21 cellular contexts compared by ENCODE assay signal in the genomic region with DNA sequence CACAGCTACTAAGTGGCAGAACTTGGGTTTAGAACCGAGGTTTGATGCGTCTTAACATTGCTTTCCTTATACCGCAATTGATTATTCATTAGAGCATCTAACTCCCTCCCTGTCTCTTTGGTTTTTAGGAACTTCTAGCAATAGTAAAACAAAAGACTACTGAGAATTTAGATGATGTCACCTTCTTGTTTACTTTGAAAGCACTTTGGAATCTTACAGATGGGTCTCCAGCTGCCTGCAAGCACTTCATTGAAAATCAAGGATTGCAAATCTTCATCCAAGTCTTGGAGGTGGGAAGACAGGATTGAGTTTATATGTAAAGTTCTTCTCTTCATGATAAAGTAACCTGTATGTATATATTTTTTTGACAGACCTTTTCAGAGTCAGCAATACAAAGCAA. TPM values are rescaled to one million over a fixed set of nuclear protein-coding genes. Genes with fewer than 3 reads are reported as not detected.
"Had no signal": no experiment of that assay in that cellular context is flagged by ENCODE, and none has a peak within 500 bp of the region (broad histone marks: within the 10 kb centered on the region; RNA-seq: fewer than 3 reads in every experiment).

No MANE protein-coding gene starts in this region.

- H3K4me1 ChIP-seq: body of pancreas, gastrocnemius medialis, parathyroid adenoma, right lobe of liver, testis, upper lobe of right lung had no signal

- H3K27ac ChIP-seq: body of pancreas, dorsolateral prefrontal cortex, gastrocnemius medialis, parathyroid adenoma, right lobe of liver, testis, upper lobe of right lung, WERI-Rb-1 had no signal

- H3K9me3 ChIP-seq: body of pancreas, gastrocnemius medialis, right lobe of liver, testis, upper lobe of right lung had no signal

- H3K36me3 ChIP-seq: gastrocnemius medialis, right lobe of liver, upper lobe of right lung, WERI-Rb-1 had no signal

- ATAC-seq: body of pancreas; gastrocnemius medialis; naive thymus-derived CD8-positive, alpha-beta T cell; upper lobe of right lung had no signal

- H3K4me3 ChIP-seq: body of pancreas, dorsolateral prefrontal cortex, gastrocnemius medialis, right lobe of liver, testis, upper lobe of right lung had no signal

- DNase-seq: activated CD4-positive, alpha-beta T cell treated with anti-CD3 and anti-CD28 coated beads for 1 hour; activated CD8-positive, alpha-beta memory T cell treated with anti-CD3 and anti-CD28 coated beads for 24 hours; activated CD8-positive, alpha-beta memory T cell treated with anti-CD3 and anti-CD28 coated beads, Interleukin-2, amount 50 U/mL, for 48 hours; activated effector memory CD4-positive, alpha-beta T cell treated with Interleukin-2 at 50 U/mL for 16 hours; activated naive CD4-positive, alpha-beta T cell treated with anti-CD3 and anti-CD28 coated beads, Interleukin-2, amount 50 U/mL, for 16 hours; activated T-cell treated with anti-CD3 and anti-CD28 coated beads, Interleukin-2, amount 50 U/mL, for 48 hours; body of pancreas; dorsolateral prefrontal cortex; gastrocnemius medialis; head of caudate nucleus; immature natural killer cell; naive thymus-derived CD8-positive, alpha-beta T cell; right lobe of liver; small intestine; stimulated activated CD4-positive, alpha-beta T cell treated with anti-CD3 and anti-CD28 coated beads, Interleukin-15, amount 100 ng/mL, for 24 hours; stimulated activated CD4-positive, alpha-beta T cell treated with anti-CD3 and anti-CD28 coated beads, Interleukin-2, amount 100 ng/mL, for 48 hours; testis; upper lobe of right lung; WERI-Rb-1 had no signal

- H3K27me3 ChIP-seq: body of pancreas, dorsolateral prefrontal cortex, gastrocnemius medialis, right lobe of liver, testis, upper lobe of right lung had no signal

- H3K9ac ChIP-seq: parathyroid adenoma had no signal

RNA-seq across cellular contexts. Expression of a gene that starts 35.0 kb away (rescaled TPM):
- total RNA-seq: body of pancreas; cardiac septum; gastrocnemius medialis; naive thymus-derived CD8-positive, alpha-beta T cell; upper lobe of right lung had no signal
- polyA plus RNA-seq: immature natural killer cell had no signal
